11 cellular contexts compared by ENCODE assay signal in the genomic region with DNA sequence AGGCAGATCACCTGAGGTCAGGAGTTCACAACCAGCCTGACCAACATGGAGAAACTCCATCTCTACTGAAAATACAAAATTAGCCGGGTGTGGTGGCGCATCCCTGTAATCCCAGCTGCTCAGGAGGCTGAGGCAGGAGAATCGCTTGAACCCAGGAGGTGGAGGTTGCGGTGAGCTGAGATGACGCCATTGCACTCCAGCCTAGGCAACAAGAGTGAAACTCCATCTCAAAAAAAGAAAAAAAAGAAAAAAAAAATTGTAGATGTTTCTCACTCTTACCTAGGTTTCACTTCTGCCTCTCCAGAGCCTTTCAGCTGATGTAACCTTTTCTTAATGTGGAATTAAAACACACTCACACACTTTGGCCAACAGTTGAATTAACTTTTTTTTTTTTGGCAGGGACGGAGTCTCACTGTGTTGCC. TPM values are rescaled to one million over a fixed set of nuclear protein-coding genes. Genes with fewer than 3 reads are reported as not detected.
DNase-seq lines count a peak whose midpoint lies in the region; ATAC-seq and TF ChIP-seq lines count a peak whose summit lies in the region.
"Not testable (repeated sequence)": the region's sequence is repeated elsewhere in the genome, so short reads cannot be mapped to it uniquely, and the experiment has no call there.
"Had no signal": no experiment of that assay in that cellular context is flagged by ENCODE, and none has a peak within 500 bp of the region (broad histone marks: within the 10 kb centered on the region; RNA-seq: fewer than 3 reads in every experiment).

No MANE protein-coding gene starts in this region.

- H3K9me3 ChIP-seq in OCI-LY3 (ENCODE audit: insufficient read depth, low read length); spleen: not testable (repeated sequence)

- not testable (repeated sequence) for H3K36me3 Mint-ChIP-seq in activated T-cell treated with anti-CD3 and anti-CD28 coated beads, Interleukin-2, amount 50 U/mL, for 24 hours (ENCODE audit: low read depth)

- H3K9me3 Mint-ChIP-seq in activated T-cell treated with anti-CD3 and anti-CD28 coated beads, Interleukin-2, amount 50 U/mL, for 24 hours = not testable (repeated sequence)

- not testable (repeated sequence) for TF ChIP-seq CTCF in GM10266 (IDR thresholded peaks at IDR 0.05; ENCODE audit: control insufficient read depth, insufficient read depth, low read depth, missing control alignments); OCI-LY3 (IDR thresholded peaks at IDR 0.05; ENCODE audit: low read depth, low read length); spleen (IDR thresholded peaks at IDR 0.05 in 8 of 11, conservative IDR thresholded peaks at IDR 0.05 in 3 of 11)

- DNase-seq in GM10266 (ENCODE audit: extremely low spot score) (peak; percentile 31), MV-4-11 (lab: John Stamatoyannopoulos, UW) (peak; percentile 38)
- peak; percentile 21 for DNase-seq in activated T-cell treated with anti-CD3 and anti-CD28 coated beads, Interleukin-2, amount 50 U/mL, for 24 hours
- not testable (repeated sequence) for DNase-seq in spleen

- not testable (repeated sequence) for H3K27me3 ChIP-seq in OCI-LY3 (ENCODE audit: low read depth, low read length); spleen (replicated peaks in 1 of 7)

- H3K9ac ChIP-seq in OCI-LY3 (ENCODE audit: low read length) = not testable (repeated sequence)

- H3K27ac ChIP-seq in OCI-LY3 (ENCODE audit: low read length) = peak overlapping the region; percentile 32; the same call in 1 of the 2 replicates
- H3K27ac ChIP-seq in spleen = peak overlapping the region in 5 of 8 donors; percentile 44 to 89 (median 79)

- not testable (repeated sequence) for H3K4me3 ChIP-seq in OCI-LY3 (ENCODE audit: low read length); spleen

- not testable (repeated sequence) for H3K79me2 ChIP-seq in OCI-LY3 (ENCODE audit: low read length)

- 76 to 92% (median 84%) methylated on average over 6 of the region's 6 CpGs for WGBS in spleen, 5 donors

- H4K20me1 ChIP-seq in OCI-LY3 (ENCODE audit: insufficient read depth, low read length) = not testable (repeated sequence)

- H3K4me1 Mint-ChIP-seq in activated T-cell treated with anti-CD3 and anti-CD28 coated beads, Interleukin-2, amount 50 U/mL, for 24 hours (ENCODE audit: low read depth) = peaks cover 30% of the 10 kb centered on the region

- intact Hi-C loops in spleen (cut with DNase I; ENCODE audit: low total_unique reads) = not testable (repeated sequence)

- H3K27ac Mint-ChIP-seq in activated T-cell treated with anti-CD3 and anti-CD28 coated beads, Interleukin-2, amount 50 U/mL, for 24 hours = not testable (repeated sequence)

- H3K4me1 ChIP-seq in OCI-LY3 (ENCODE audit: low read length) (peaks cover 65% of the 10 kb centered on the region), spleen (peaks cover 3 to 75% (median 25%) of the 10 kb centered on the region in 6 donors)

- not testable (repeated sequence) for H3K27me3 Mint-ChIP-seq in activated T-cell treated with anti-CD3 and anti-CD28 coated beads, Interleukin-2, amount 50 U/mL, for 24 hours

- H3K4me2 ChIP-seq in OCI-LY3 (ENCODE audit: low read length) = peak overlapping the region; percentile 47

- peak; percentile 35 for ATAC-seq in GM18867 (IDR thresholded peaks at IDR 0.05; ENCODE audit: unreplicated experiment)
- peak; percentile 32 for ATAC-seq in HG02852 (IDR thresholded peaks at IDR 0.05; ENCODE audit: unreplicated experiment)

- not testable (repeated sequence) for TF ChIP-seq POLR2A in spleen (IDR thresholded peaks at IDR 0.05)

- H3K36me3 ChIP-seq in OCI-LY3 (replicated peaks; ENCODE audit: low read depth, low read length); spleen: not testable (repeated sequence)

- H3K4me3 Mint-ChIP-seq in activated T-cell treated with anti-CD3 and anti-CD28 coated beads, Interleukin-2, amount 50 U/mL, for 24 hours = not testable (repeated sequence)

- not testable (repeated sequence) for H2AFZ ChIP-seq in OCI-LY3 (ENCODE audit: low read depth, low read length)

RNA-seq across cellular contexts. Expression of gene STAG3, which starts 18.2 kb away (rescaled TPM):
- total RNA-seq in spleen = 10 to 100 TPM in 5 of 7 donors, 1 to 10 TPM in 2; 8.0 to 59.6 (median 31.4) TPM
- 100 to 1,000 TPM in 2 of 3 donors, 10 to 100 TPM in 1; 69.5 to 123 (median 104) TPM for polyA plus RNA-seq in spleen

RNA-seq across cellular contexts. Expression of gene GPC2, which starts 18.7 kb away (rescaled TPM):
- 1 to 10 TPM; 2.4 to 5.3 (median 4.5) TPM for total RNA-seq in spleen
- polyA plus RNA-seq in spleen = 1 to 10 TPM; 2.1 to 4.4 (median 4.2) TPM
- polyA plus RNA-seq: CD14-positive monocyte had no signal

RNA-seq across cellular contexts. Expression of gene PVRIG, which starts 23.8 kb away (rescaled TPM):
- 10 to 100 TPM; 21.9 to 58.7 (median 33.9) TPM for total RNA-seq in spleen
- polyA plus RNA-seq in spleen = 10 to 100 TPM; 20.3 to 41.2 (median 30.2) TPM
- total RNA-seq: H1, RPMI7951 had no signal
- polyA plus RNA-seq: SK-N-SH had no signal

RNA-seq across cellular contexts. Expression of gene GAL3ST4, which starts 27.5 kb away (rescaled TPM):
- 1 to 10 TPM; 1.3 to 6.2 (median 3.0) TPM for total RNA-seq in spleen
- 1 to 10 TPM; 1.0 to 2.8 (median 1.1) TPM for polyA plus RNA-seq in spleen
- polyA plus RNA-seq: CD14-positive monocyte had no signal

RNA-seq across cellular contexts. Expression of gene TRAPPC14, which starts 37.4 kb away (rescaled TPM):
- total RNA-seq in spleen = 10 to 100 TPM; 33.0 to 68.7 (median 48.2) TPM
- 10 to 100 TPM; 33.0 to 54.5 (median 51.4) TPM for polyA plus RNA-seq in spleen
